In the genomic region with DNA sequence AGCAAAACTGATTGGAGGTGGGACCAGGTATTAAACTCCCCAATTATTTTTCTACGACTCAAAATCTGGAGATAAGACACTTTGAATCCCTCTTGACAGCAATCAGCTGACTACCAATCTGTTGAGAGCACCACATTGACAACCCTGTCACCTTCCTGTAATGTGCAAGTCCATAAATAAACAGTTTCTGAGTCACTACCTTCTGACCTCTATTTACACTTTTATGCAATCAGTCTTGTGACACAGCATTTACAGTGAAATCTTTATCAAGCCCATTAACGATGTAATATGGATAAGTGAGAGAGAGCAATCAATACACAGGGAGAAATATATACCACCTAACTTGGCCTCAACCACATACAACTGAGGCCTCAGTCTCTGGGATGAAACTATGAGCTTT, we compare ENCODE assay signal across 12 cellular contexts.
"Had no signal": no experiment of that assay in that cellular context is flagged by ENCODE, and none has a peak within 500 bp of the region (broad histone marks: within the 10 kb centered on the region; RNA-seq: fewer than 3 reads in every experiment).

No MANE protein-coding gene starts in this region.

- H3K27ac Mint-ChIP-seq: activated CD4-positive, alpha-beta T cell treated with anti-CD3 and anti-CD28 coated beads, Interleukin-2, amount 10 ng/mL, durations not matched to agents 24 days and 14 days; activated T-helper 1 cell treated with anti-CD3 and anti-CD28 coated beads, Interleukin-12 subunit alpha, Interleukin-12 subunit beta, Interleukin-2, Interleukin-4 antibody, amounts not matched to agents 30 ng/mL and 10 ng/mL and 1 ng/mL, durations not matched to agents 14 hours and 24 hours and 36 hours; stimulated activated memory B cell treated with anti-CD40 and anti-IgM and Interleukin-4, amounts not matched to agents 10 μg/mL and 1 μg/mL and 100 μg/mL, for 72 hours; WTC11 had no signal

- H3K4me3 ChIP-seq: esophagus muscularis mucosa, spleen, tibial nerve had no signal

- H3K9me3 ChIP-seq: esophagus muscularis mucosa, tibial nerve had no signal

- H3K27me3 Mint-ChIP-seq: activated CD4-positive, alpha-beta T cell treated with anti-CD3 and anti-CD28 coated beads, Interleukin-2, amount 10 ng/mL, durations not matched to agents 24 days and 14 days; stimulated activated memory B cell treated with anti-CD40 and anti-IgM and Interleukin-4, amounts not matched to agents 10 μg/mL and 1 μg/mL and 100 μg/mL, for 72 hours had no signal

- DNase-seq: activated CD4-positive, alpha-beta T cell treated with anti-CD3 and anti-CD28 coated beads, Interleukin-2, amount 10 ng/mL, durations not matched to agents 24 days and 14 days; activated naive CD4-positive, alpha-beta T cell; aorta; posterior cingulate gyrus; spleen; stimulated activated CD4-positive, alpha-beta T cell treated with anti-CD3 and anti-CD28 coated beads, Interleukin-1b, Interleukin-23, amount 100 ng/mL, for 48 hours had no signal

- H3K4me1 ChIP-seq: spleen, tibial nerve had no signal

- H3K27ac ChIP-seq: esophagus muscularis mucosa, spleen, tibial nerve had no signal

- H3K27me3 ChIP-seq: esophagus muscularis mucosa, spleen, tibial nerve had no signal

- H3K36me3 Mint-ChIP-seq: stimulated activated memory B cell treated with anti-CD40 and anti-IgM and Interleukin-4, amounts not matched to agents 10 μg/mL and 1 μg/mL and 100 μg/mL, for 72 hours; WTC11 had no signal

- H3K36me3 ChIP-seq: esophagus muscularis mucosa, spleen, tibial nerve had no signal

- H3K4me3 Mint-ChIP-seq: activated CD4-positive, alpha-beta T cell treated with anti-CD3 and anti-CD28 coated beads, Interleukin-2, amount 10 ng/mL, durations not matched to agents 24 days and 14 days; activated T-helper 1 cell treated with anti-CD3 and anti-CD28 coated beads, Interleukin-12 subunit alpha, Interleukin-12 subunit beta, Interleukin-2, Interleukin-4 antibody, amounts not matched to agents 30 ng/mL and 10 ng/mL and 1 ng/mL, durations not matched to agents 14 hours and 24 hours and 36 hours; stimulated activated memory B cell treated with anti-CD40 and anti-IgM and Interleukin-4, amounts not matched to agents 10 μg/mL and 1 μg/mL and 100 μg/mL, for 72 hours; WTC11 had no signal

- H3K9me3 Mint-ChIP-seq: WTC11 had no signal

- ATAC-seq: sciatic nerve; stimulated activated memory B cell treated with anti-CD40 and anti-IgM and Interleukin-4, amounts not matched to agents 10 μg/mL and 1 μg/mL and 100 μg/mL, for 72 hours; WTC11 had no signal

- H3K4me1 Mint-ChIP-seq: activated CD4-positive, alpha-beta T cell treated with anti-CD3 and anti-CD28 coated beads, Interleukin-2, amount 10 ng/mL, durations not matched to agents 24 days and 14 days; stimulated activated memory B cell treated with anti-CD40 and anti-IgM and Interleukin-4, amounts not matched to agents 10 μg/mL and 1 μg/mL and 100 μg/mL, for 72 hours had no signal
